Comparison of ENCODE assay signal across 15 cellular contexts in genomic region chr11:118215262-118215661, GRCh38. TPM values are rescaled to one million over a fixed set of nuclear protein-coding genes. Genes with fewer than 3 reads are reported as not detected.
DNase-seq lines count a peak whose midpoint lies in the region; ATAC-seq and TF ChIP-seq lines count a peak whose summit lies in the region.
"Had no signal": no experiment of that assay in that cellular context is flagged by ENCODE, and none has a peak within 500 bp of the region (broad histone marks: within the 10 kb centered on the region; RNA-seq: fewer than 3 reads in every experiment).

No MANE protein-coding gene starts in this region.

- DNase-seq in activated T-cell treated with anti-CD3 and anti-CD28 coated beads, Interleukin-2, amount 50 U/mL, for 4 hours = no peak
- DNase-seq in activated T-cell treated with anti-CD3 and anti-CD28 coated beads for 4 hours = no peak
- no peak for DNase-seq in central memory CD8-positive, alpha-beta T cell (ENCODE audit: low spot score in 2 of 2)
- DNase-seq in stimulated activated naive CD8-positive, alpha-beta T cell treated with anti-CD3 and anti-CD28 coated beads, Interleukin-15, amount 100 ng/mL, for 72 hours = no peak
- DNase-seq in AG08395 (ENCODE audit: low spot score) = no peak
- no peak for DNase-seq in A172 (ENCODE audit: low spot score)
- DNase-seq in breast epithelium (ENCODE audit: low spot score in 2 of 2) = no peak
- DNase-seq: dorsolateral prefrontal cortex; H9; NCI-H1417 treated with DMSO at 0.1 percent for 48 hours; NCI-H446; stimulated activated CD4-positive, alpha-beta T cell treated with anti-CD3 and anti-CD28 coated beads, Interleukin-2, amount 100 ng/mL, for 48 hours had no signal

- TF ChIP-seq CTCF in OCI-LY3 (IDR thresholded peaks at IDR 0.05; ENCODE audit: low read depth, low read length) (no peak), breast epithelium (IDR thresholded peaks at IDR 0.05) (no peak)

- H3K4me2 ChIP-seq in OCI-LY3 (ENCODE audit: low read length) = peak overlapping the region; percentile 91

- H3K27ac ChIP-seq in OCI-LY3 (ENCODE audit: low read length) (no peak overlapping the region), breast epithelium (no peak overlapping the region)
- H3K27ac ChIP-seq: SK-N-MC had no signal

- H3K9me3 ChIP-seq in OCI-LY3 (ENCODE audit: insufficient read depth, low read length) = no peaks in the 10 kb centered on the region
- H3K9me3 ChIP-seq in breast epithelium = no peaks in the 10 kb centered on the region

- no peak overlapping the region for H2AFZ ChIP-seq in OCI-LY3 (ENCODE audit: low read depth, low read length)

- H4K20me1 ChIP-seq in OCI-LY3 (ENCODE audit: insufficient read depth, low read length) = no peaks in the 10 kb centered on the region

- TF ChIP-seq POLR2A in breast epithelium (IDR thresholded peaks at IDR 0.05) = no peak

- H3K4me1 ChIP-seq in OCI-LY3 (ENCODE audit: low read length) (peaks cover 54% of the 10 kb centered on the region), breast epithelium (no peaks in the 10 kb centered on the region)

- no peak overlapping the region for H3K9ac ChIP-seq in OCI-LY3 (ENCODE audit: low read length)

- H3K27ac Mint-ChIP-seq in central memory CD8-positive, alpha-beta T cell (ENCODE audit: low read depth) = peak overlapping the region; percentile 83
- H3K27ac Mint-ChIP-seq in stimulated activated naive CD8-positive, alpha-beta T cell treated with anti-CD3 and anti-CD28 coated beads, Interleukin-15, amount 100 ng/mL, for 72 hours = peak overlapping the region; percentile 29 to 94
- H3K27ac Mint-ChIP-seq: H9 had no signal

- H3K27me3 ChIP-seq in OCI-LY3 (ENCODE audit: low read depth, low read length) (peaks cover 36% of the 10 kb centered on the region), breast epithelium (no peaks in the 10 kb centered on the region)

- no peaks in the 10 kb centered on the region for H3K36me3 ChIP-seq in OCI-LY3 (replicated peaks; ENCODE audit: low read depth, low read length)
- H3K36me3 ChIP-seq in breast epithelium = no peaks in the 10 kb centered on the region

- H3K9me3 Mint-ChIP-seq in activated T-cell treated with anti-CD3 and anti-CD28 coated beads, Interleukin-2, amount 50 U/mL, for 4 hours = no peaks in the 10 kb centered on the region
- no peaks in the 10 kb centered on the region for H3K9me3 Mint-ChIP-seq in central memory CD8-positive, alpha-beta T cell
- no peaks in the 10 kb centered on the region for H3K9me3 Mint-ChIP-seq in stimulated activated naive CD8-positive, alpha-beta T cell treated with anti-CD3 and anti-CD28 coated beads, Interleukin-15, amount 100 ng/mL, for 72 hours

- intact Hi-C loops in breast epithelium (cut with DNase I; ENCODE audit: low total_unique reads) = loop anchor here (10.0 kb wide), 1 partner anchor 1190 kb away; no protein-coding TSS in a partner anchor

- peak overlapping the region; percentile 81 for H3K4me3 Mint-ChIP-seq in activated T-cell treated with anti-CD3 and anti-CD28 coated beads, Interleukin-2, amount 50 U/mL, for 4 hours
- H3K4me3 Mint-ChIP-seq in central memory CD8-positive, alpha-beta T cell = peak overlapping the region; percentile 78
- H3K4me3 Mint-ChIP-seq in stimulated activated naive CD8-positive, alpha-beta T cell treated with anti-CD3 and anti-CD28 coated beads, Interleukin-15, amount 100 ng/mL, for 72 hours = peak overlapping the region; percentile 92 to 98
- H3K4me3 Mint-ChIP-seq: H9 had no signal

- peak overlapping the region; percentile 60 for H3K4me3 ChIP-seq in OCI-LY3 (ENCODE audit: low read length)
- no peak overlapping the region for H3K4me3 ChIP-seq in breast epithelium
- H3K4me3 ChIP-seq: dorsolateral prefrontal cortex, SK-N-MC had no signal

- H3K27me3 Mint-ChIP-seq in activated T-cell treated with anti-CD3 and anti-CD28 coated beads, Interleukin-2, amount 50 U/mL, for 4 hours (ENCODE audit: low read depth) = no peaks in the 10 kb centered on the region
- H3K27me3 Mint-ChIP-seq in central memory CD8-positive, alpha-beta T cell = no peaks in the 10 kb centered on the region
- no peaks in the 10 kb centered on the region for H3K27me3 Mint-ChIP-seq in stimulated activated naive CD8-positive, alpha-beta T cell treated with anti-CD3 and anti-CD28 coated beads, Interleukin-15, amount 100 ng/mL, for 72 hours

- peaks cover 43% of the 10 kb centered on the region for H3K36me3 Mint-ChIP-seq in activated T-cell treated with anti-CD3 and anti-CD28 coated beads, Interleukin-2, amount 50 U/mL, for 4 hours (ENCODE audit: insufficient read depth)
- H3K36me3 Mint-ChIP-seq in central memory CD8-positive, alpha-beta T cell (ENCODE audit: insufficient read depth) = peaks cover 26% of the 10 kb centered on the region

- H3K4me1 Mint-ChIP-seq in activated T-cell treated with anti-CD3 and anti-CD28 coated beads, Interleukin-2, amount 50 U/mL, for 4 hours (ENCODE audit: low read depth) = peaks cover 85% of the 10 kb centered on the region
- H3K4me1 Mint-ChIP-seq in central memory CD8-positive, alpha-beta T cell = peaks cover 83% of the 10 kb centered on the region
- H3K4me1 Mint-ChIP-seq in stimulated activated naive CD8-positive, alpha-beta T cell treated with anti-CD3 and anti-CD28 coated beads, Interleukin-15, amount 100 ng/mL, for 72 hours = peaks cover 99% of the 10 kb centered on the region

- no peaks in the 10 kb centered on the region for H3K79me2 ChIP-seq in OCI-LY3 (ENCODE audit: low read length)

- ATAC-seq in activated T-cell treated with anti-CD3 and anti-CD28 coated beads, Interleukin-2, amount 50 U/mL, for 4 hours = no peak
- ATAC-seq in central memory CD8-positive, alpha-beta T cell (replicated peaks; ENCODE audit: extremely low read depth, poor library complexity, severe bottlenecking) = no peak
- ATAC-seq in stimulated activated naive CD8-positive, alpha-beta T cell treated with anti-CD3 and anti-CD28 coated beads, Interleukin-15, amount 100 ng/mL, for 72 hours = no peak
- ATAC-seq: left lobe of liver had no signal

RNA-seq across cellular contexts. Expression of gene JAML, which starts 9.5 kb away (rescaled TPM):
- 100 to 1,000 TPM; 135 to 153 (median 137) TPM for total RNA-seq in activated T-cell treated with anti-CD3 and anti-CD28 coated beads, Interleukin-2, amount 50 U/mL, for 4 hours
- not detected in 2 replicates for total RNA-seq in A172 (2014; rRNA removed; shearing (Covaris generic))
- 10 to 100 TPM in 2 of 3 donors, 1 to 10 TPM in 1; 2.3 to 16.0 (median 15.7) TPM for total RNA-seq in breast epithelium

RNA-seq across cellular contexts. Expression of gene MPZL3, which starts 36.9 kb away (rescaled TPM):
- total RNA-seq in activated T-cell treated with anti-CD3 and anti-CD28 coated beads, Interleukin-2, amount 50 U/mL, for 4 hours = 10 to 100 TPM; 52.7 to 72.0 (median 56.4) TPM
- 1.8 and 2.0 TPM in 2 replicates for total RNA-seq in A172 (2014; rRNA removed; shearing (Covaris generic))
- total RNA-seq in breast epithelium = 10 to 100 TPM in 2 of 3 donors, under 1 TPM in 1; 0.64 to 23.0 (median 13.1) TPM

RNA-seq across cellular contexts. Expression of gene SCN2B, which starts 38.8 kb away (rescaled TPM):
- total RNA-seq in activated T-cell treated with anti-CD3 and anti-CD28 coated beads, Interleukin-2, amount 50 U/mL, for 4 hours = not detected
- not detected in 2 replicates for total RNA-seq in A172 (2014; rRNA removed; shearing (Covaris generic))
- total RNA-seq in breast epithelium = under 1 TPM; under 0.01 to 0.88 (median 0.16) TPM
- total RNA-seq: H9, left lobe of liver had no signal

RNA-seq across cellular contexts. Expression of gene MPZL2, which starts 48.8 kb away (rescaled TPM):
- 10 to 100 TPM in 2 of 3 donors, 1 to 10 TPM in 1; 9.0 to 12.9 (median 12.8) TPM for total RNA-seq in activated T-cell treated with anti-CD3 and anti-CD28 coated beads, Interleukin-2, amount 50 U/mL, for 4 hours
- total RNA-seq in A172 (2014; rRNA removed; shearing (Covaris generic)) = not detected in 2 replicates
- 10 to 100 TPM in 2 of 3 donors, 1 to 10 TPM in 1; 4.6 to 73.1 (median 70.7) TPM for total RNA-seq in breast epithelium

Comparison
In these comparisons a context has a peak if more than half of its experiments do, and no peak if none do; other contexts are left out.
1. RNA of gene JAML, which starts 9.5 kb away (total RNA-seq): 135 to 153 TPM in activated T-cell treated with anti-CD3 and anti-CD28 coated beads, Interleukin-2, amount 50 U/mL, for 4 hours; 2.3 to 16.0 TPM in breast epithelium and not detected in A172; every median in the first group is over 4 times any median in the second.
2. Peak in every context shown above with its lines, with median percentiles within 50 percentile points of each other: H3K4me3 Mint-ChIP-seq.